ENCODE assay signal across 8 cellular contexts in genomic region chrX:65667157-65667502, GRCh38. TPM values are rescaled to one million over a fixed set of nuclear protein-coding genes. Genes with fewer than 3 reads are reported as not detected.
DNase-seq lines count a peak whose midpoint lies in the region; ATAC-seq and TF ChIP-seq lines count a peak whose summit lies in the region.

No MANE protein-coding gene starts in this region.

- intact Hi-C loops in CD8-positive, alpha-beta T cell (cut with DNase I, micrococcal nuclease): loop anchor here (5.0 kb wide), 4 partner anchors 35 to 260 kb away; no protein-coding TSS in a partner anchor

- no peaks in the 10 kb centered on the region for H3K9me3 Mint-ChIP-seq in CD8-positive, alpha-beta T cell

- DNase-seq in CD8-positive, alpha-beta T cell: peak in 1 of 7 experiments; percentile 18
- DNase-seq in NCI-H526 treated with DMSO at 0.1 percent for 48 hours (lab: John Stamatoyannopoulos, UW) (no peak), WERI-Rb-1 (no peak), DMS 273 (lab: John Stamatoyannopoulos, UW; ENCODE audit: unreplicated experiment) (no peak)

- H3K9me3 ChIP-seq in CD8-positive, alpha-beta T cell (ENCODE audit: low read length): no peaks in the 10 kb centered on the region
- H3K9me3 ChIP-seq in neuron (ENCODE audit: low read length) (no peaks in the 10 kb centered on the region), WERI-Rb-1 (ENCODE audit: severe bottlenecking) (no peaks in the 10 kb centered on the region)

- peak overlapping the region; percentile 87 for H3K27ac Mint-ChIP-seq in CD8-positive, alpha-beta T cell

- H2AFZ ChIP-seq in neuron (ENCODE audit: low read depth, low read length): no peak overlapping the region

- H3K4me1 ChIP-seq in CD8-positive, alpha-beta T cell (ENCODE audit: insufficient read depth, low read length): peaks cover 19% of the 10 kb centered on the region
- peaks cover 6% of the 10 kb centered on the region for H3K4me1 ChIP-seq in neuron (ENCODE audit: insufficient read depth, low read length)

- no peak for TF ChIP-seq CTCF in CD8-positive, alpha-beta T cell (IDR thresholded peaks at IDR 0.05)
- TF ChIP-seq CTCF in WERI-Rb-1 (IDR thresholded peaks at IDR 0.05; ENCODE audit: low read depth, low read length): no peak

- H3K4me3 ChIP-seq in CD8-positive, alpha-beta T cell (ENCODE audit: low read depth, low read length): no peak overlapping the region
- peak overlapping the region; percentile 86 for H3K4me3 ChIP-seq in neuron (ENCODE audit: low read length)
- H3K4me3 ChIP-seq in WERI-Rb-1 (ENCODE audit: low read depth, low read length): no peak overlapping the region

- H3K27ac ChIP-seq in CD8-positive, alpha-beta T cell (ENCODE audit: low read depth, low read length): no peak overlapping the region
- H3K27ac ChIP-seq in adipose tissue (ENCODE audit: low read depth, low read length) (peak overlapping the region; percentile 75), WERI-Rb-1 (no peak overlapping the region)

- CTCF ChIA-PET in CD8-positive, alpha-beta T cell (lab: Charles Lee): interaction anchor here (1.4 to 2.1 kb wide), 3 partner anchors 28 to 71 kb away, joined by 5 to 6 read pairs (median 6); no protein-coding TSS in a partner anchor

- H3K27me3 ChIP-seq in CD8-positive, alpha-beta T cell (ENCODE audit: insufficient read depth, low read length): no peaks in the 10 kb centered on the region
- H3K27me3 ChIP-seq in neuron (ENCODE audit: insufficient read depth, low read length) (no peaks in the 10 kb centered on the region), WERI-Rb-1 (ENCODE audit: insufficient read depth, low read depth, severe bottlenecking) (peaks cover 23% of the 10 kb centered on the region)

- H3K27me3 Mint-ChIP-seq in CD8-positive, alpha-beta T cell (ENCODE audit: low read depth): no peaks in the 10 kb centered on the region

- peak overlapping the region; percentile 80 for H3K4me3 Mint-ChIP-seq in CD8-positive, alpha-beta T cell

- ATAC-seq in CD8-positive, alpha-beta T cell: no peak
- ATAC-seq in HG02840 (IDR thresholded peaks at IDR 0.05; ENCODE audit: low FRiP score, unreplicated experiment): peak; percentile 25
- ATAC-seq in HG03565 (IDR thresholded peaks at IDR 0.05; ENCODE audit: unreplicated experiment): no peak

- WGBS in adipose tissue, 3 donors: 1 to 38% (median 33%) methylated on average over 1 to 6 of the region's 6 CpGs

- no peaks in the 10 kb centered on the region for H3K36me3 ChIP-seq in CD8-positive, alpha-beta T cell (ENCODE audit: insufficient read depth, low read length)
- no peaks in the 10 kb centered on the region for H3K36me3 ChIP-seq in neuron (ENCODE audit: insufficient read depth, low read length)
- H3K36me3 ChIP-seq in WERI-Rb-1: no peaks in the 10 kb centered on the region

- peaks cover 34% of the 10 kb centered on the region for H3K36me3 Mint-ChIP-seq in CD8-positive, alpha-beta T cell

- POLR2A ChIA-PET in CD8-positive, alpha-beta T cell (lab: Charles Lee): interaction anchor here (0.6 to 1.8 kb wide), 4 partner anchors 28 to 314 kb away, joined by 3 to 7 read pairs (median 4); no protein-coding TSS in a partner anchor

- peaks cover 41% of the 10 kb centered on the region for H3K4me1 Mint-ChIP-seq in CD8-positive, alpha-beta T cell (ENCODE audit: low read depth)

RNA-seq across cellular contexts. Expression of gene MSN, which starts 0.3 kb away (rescaled TPM):
- 100 to 1,000 TPM; 285 to 286 TPM for total RNA-seq in CD8-positive, alpha-beta T cell
- polyA plus RNA-seq in adipose tissue: 100 to 1,000 TPM in 2 of 3 donors, 10 to 100 TPM in 1; 22.7 to 198 (median 172) TPM
